9 cellular contexts compared by ENCODE assay signal in genomic region chr6:26272171-26272631, GRCh38.
A peak's percentile ranks its signal among the peaks of the same experiment; 100 is the strongest.
DNase-seq lines count a peak whose midpoint lies in the region; ATAC-seq, FAIRE-seq and TF ChIP-seq lines count a peak whose summit lies in the region.
"Had no signal": no experiment of that assay in that cellular context is flagged by ENCODE, and none has a peak within 500 bp of the region (broad histone marks: within the 10 kb centered on the region; RNA-seq: fewer than 3 reads in every experiment).

No MANE protein-coding gene starts in this region.

- H3K4me1 Mint-ChIP-seq in activated CD4-positive, alpha-beta T cell treated with anti-CD3 and anti-CD28 coated beads for 36 hours = peaks cover 23% of the 10 kb centered on the region

- no peak overlapping the region for H3K23ac ChIP-seq in H1 (ENCODE audit: insufficient read length)

- no peak overlapping the region for H3K4me3 Mint-ChIP-seq in activated CD4-positive, alpha-beta T cell treated with anti-CD3 and anti-CD28 coated beads for 36 hours
- H3K4me3 Mint-ChIP-seq: activated naive CD8-positive, alpha-beta T cell had no signal

- H3K9me3 ChIP-seq in H1 (ENCODE audit: insufficient read depth in 2 of 2, low read depth in 1 of 2, low read length in 1 of 2) = no peaks in the 10 kb centered on the region
- H3K9me3 ChIP-seq in muscle layer of colon (ENCODE audit: low read length) = peaks cover 3% of the 10 kb centered on the region
- H3K9me3 ChIP-seq in uterus = no peaks in the 10 kb centered on the region

- peaks cover 7% of the 10 kb centered on the region for H3K36me3 Mint-ChIP-seq in activated CD4-positive, alpha-beta T cell treated with anti-CD3 and anti-CD28 coated beads for 36 hours (ENCODE audit: low read depth)
- H3K36me3 Mint-ChIP-seq: activated naive CD8-positive, alpha-beta T cell had no signal

- TF ChIP-seq POLR2A in H1 (IDR thresholded peaks at IDR 0.05; ENCODE audit: control extremely low read depth in 1 of 2, low read depth in 2 of 2, low read length in 2 of 2) (no peak), uterus (IDR thresholded peaks at IDR 0.05) (no peak)

- H3K27me3 Mint-ChIP-seq in activated CD4-positive, alpha-beta T cell treated with anti-CD3 and anti-CD28 coated beads for 36 hours = no peaks in the 10 kb centered on the region
- H3K27me3 Mint-ChIP-seq: activated naive CD8-positive, alpha-beta T cell had no signal

- H3K27me3 ChIP-seq in H1 (replicated peaks in 1 of 4; ENCODE audit: control insufficient read depth in 3 of 4, extremely low read depth in 1 of 4, insufficient read depth in 3 of 4, low read length in 3 of 4) = no peaks in the 10 kb centered on the region
- H3K27me3 ChIP-seq in muscle layer of colon (ENCODE audit: control insufficient read depth in 1 of 2, insufficient read depth in 2 of 2, low read length in 2 of 2) = peaks cover 43 to 46% of the 10 kb centered on the region in 2 donors
- peaks cover 4 to 6% of the 10 kb centered on the region in 2 donors for H3K27me3 ChIP-seq in uterus

- peak in 1 of 2 experiments; percentile 11; a peak in 1 of 4 replicates for TF ChIP-seq RAD21 in H1 (IDR thresholded peaks at IDR 0.05 in 1 of 2, conservative IDR thresholded peaks at IDR 0.05 in 1 of 2; ENCODE audit: low read depth in 2 of 2, low read length in 2 of 2)

- H3K4me1 ChIP-seq in H1 (replicated peaks in 1 of 4; ENCODE audit: control insufficient read depth in 3 of 4, insufficient read depth in 4 of 4, low read length in 3 of 4) = peaks cover 0 to 10% (median 4%) of the 10 kb centered on the region in 4 experiments; a peak in 4 of 7 replicates
- peaks cover 4% of the 10 kb centered on the region for H3K4me1 ChIP-seq in muscle layer of colon (ENCODE audit: insufficient read depth, low read length)
- H3K4me1 ChIP-seq in uterus = peaks cover 0 to 4% of the 10 kb centered on the region in 2 donors

- H4K20me1 ChIP-seq in H1 (replicated peaks in 1 of 2; ENCODE audit: control insufficient read depth in 1 of 2, insufficient read depth in 2 of 2, low read length in 2 of 2) = peaks cover 3% of the 10 kb centered on the region in 2 experiments

- peak overlapping the region; percentile 39 for H3K56ac ChIP-seq in H1 (replicated peaks; ENCODE audit: insufficient read length, low read depth, low read length)

- no peak overlapping the region for H2AFZ ChIP-seq in H1 (ENCODE audit: low read length)

- peak overlapping the region; percentile 67 for H2BK120ac ChIP-seq in H1 (replicated peaks; ENCODE audit: low read depth, low read length)

- H3K27ac ChIP-seq in H1 (ENCODE audit: low read depth, low read length) (peak overlapping the region; percentile 93), muscle layer of colon (ENCODE audit: low read depth, low read length) (peak overlapping the region; percentile 13), uterus (peak overlapping the region; percentile 89 to 91)

- peak overlapping the region; percentile 83 to 84 for H3K4me2 ChIP-seq in H1 (ENCODE audit: insufficient read depth in 1 of 2, low read depth in 2 of 2, low read length in 2 of 2)

- H3K14ac ChIP-seq in H1 (ENCODE audit: insufficient read length) = no peak overlapping the region

- H3K4me3 ChIP-seq in H1 (ENCODE audit: extremely low read depth in 1 of 4, insufficient read depth in 2 of 4, low read depth in 3 of 4, low read length in 4 of 4) (peak overlapping the region; percentile 73 to 97 (median 88)), muscle layer of colon (ENCODE audit: low read depth in 1 of 2, low read length in 2 of 2) (peak overlapping the region in 1 of 2 donors; percentile 58), uterus (peak overlapping the region; percentile 35 to 38)

- peak overlapping the region; percentile 86 for H3K18ac ChIP-seq in H1 (ENCODE audit: extremely low read depth, low read length)

- peak; percentile 6 for ATAC-seq in HG03196 (IDR thresholded peaks at IDR 0.05; ENCODE audit: unreplicated experiment)
- ATAC-seq in activated CD4-positive, alpha-beta T cell treated with anti-CD3 and anti-CD28 coated beads for 36 hours = peak; percentile 7
- no peak for ATAC-seq in GM21825 (IDR thresholded peaks at IDR 0.05; ENCODE audit: unreplicated experiment)

- H3K23me2 ChIP-seq in H1 (ENCODE audit: low read depth, low read length) = peaks cover 4% of the 10 kb centered on the region

- H3K79me2 ChIP-seq in H1 (ENCODE audit: control insufficient read depth in 1 of 2, insufficient read depth in 2 of 2, low read length in 2 of 2) = peaks cover 0 to 16% of the 10 kb centered on the region in 2 experiments; a peak in 2 of 4 replicates

- peak overlapping the region; percentile 26; the same call in 1 of the 2 replicates for H2BK20ac ChIP-seq in H1 (ENCODE audit: low read length)

- peak overlapping the region; percentile 63 for H3K4ac ChIP-seq in H1 (replicated peaks; ENCODE audit: insufficient read length, low read depth, low read length)

- no peak overlapping the region for H3K27ac Mint-ChIP-seq in activated CD4-positive, alpha-beta T cell treated with anti-CD3 and anti-CD28 coated beads for 36 hours

- POLR2A ChIA-PET in activated CD4-positive, alpha-beta T cell treated with anti-CD3 and anti-CD28 coated beads for 36 hours (lab: Charles Lee) = interaction anchor here (0.6 to 7.9 kb wide), 20 partner anchors 12 to 1593 kb away, joined by 3 to 107 read pairs (median 8); a partner anchor contains a TSS
- POLR2A ChIA-PET in H1 (lab: Charles Lee; ENCODE audit: partially characterized antibody) = interaction anchor here (0.9 to 25.5 kb wide), 32 partner anchors 11 to 1621 kb away, joined by 3 to 758 read pairs (median 18); a partner anchor contains a TSS

- FAIRE-seq in H1 (lab: Jason Lieb, UNC) = no peak

- H4K5ac ChIP-seq in H1 (ENCODE audit: insufficient read length, low read depth, low read length) = peak overlapping the region; percentile 96

- peak overlapping the region; percentile 74 for H2BK15ac ChIP-seq in H1 (ENCODE audit: low read length)

- no peaks in the 10 kb centered on the region for H3K79me1 ChIP-seq in H1 (ENCODE audit: low read depth, low read length)

- 0% methylated on average over 31 of the region's 31 CpGs; no CpG with 5 or more reads in 1 of the 2 experiments for WGBS in H1 (ENCODE audit: extremely low coverage in 1 of 2, insufficient coverage in 1 of 2, insufficient read length in 1 of 2, insufficient replicate concordance in 2 of 2, low coverage in 1 of 2, low lambda C conversion rate in 2 of 2, missing lambda C conversion rate in 1 of 2), 2 experiments

- H2AK5ac ChIP-seq in H1 (ENCODE audit: low read depth, low read length) = peak overlapping the region; percentile 89; the same call in 1 of the 2 replicates

- peak overlapping the region; percentile 98 for H2BK5ac ChIP-seq in H1 (ENCODE audit: low read depth, low read length)

- DNase-seq in NCI-H1417 (lab: John Stamatoyannopoulos, UW) (peak; percentile 61 to 82 (median 82)), NCI-H1417 treated with DMSO at 0.1 percent for 48 hours (lab: John Stamatoyannopoulos, UW) (no peak), H1 (ENCODE audit: low read depth in 1 of 2, low spot score in 2 of 2) (peak in 1 of 2 experiments; percentile 76), uterus (peak; percentile 50)
- DNase-seq in activated CD4-positive, alpha-beta T cell treated with anti-CD3 and anti-CD28 coated beads for 36 hours = peak; percentile 67

- peak overlapping the region; percentile 90 for H4K91ac ChIP-seq in H1 (replicated peaks; ENCODE audit: insufficient read length, low read length)

- peak overlapping the region; percentile 56 to 96 (median 92) for H3K9ac ChIP-seq in H1 (replicated peaks in 1 of 4; ENCODE audit: extremely low read depth in 1 of 4, low read depth in 3 of 4, low read length in 3 of 4)
- no peak overlapping the region for H3K9ac ChIP-seq in muscle layer of colon (ENCODE audit: low read length)

- no peak for TF ChIP-seq EP300 in H1 (IDR thresholded peaks at IDR 0.05; ENCODE audit: borderline replicate concordance in 1 of 2, low read depth in 2 of 2, low read length in 2 of 2)

- intact Hi-C loops in activated CD4-positive, alpha-beta T cell treated with anti-CD3 and anti-CD28 coated beads for 36 hours (cut with DNase I, micrococcal nuclease) = loop anchor here (1.0 to 5.0 kb wide), 8 partner anchors 13 to 1535 kb away; a partner anchor contains a TSS
- intact Hi-C loops in uterus (cut with DNase I; ENCODE audit: low total_unique reads) = loop anchor here (10.0 kb wide), 1 partner anchor 47 kb away; a partner anchor contains a TSS

- H2BK12ac ChIP-seq in H1 (ENCODE audit: low read depth, low read length) = peak overlapping the region; percentile 82

- CTCF ChIA-PET in activated CD4-positive, alpha-beta T cell treated with anti-CD3 and anti-CD28 coated beads for 36 hours (lab: Charles Lee) = interaction anchor here (0.8 to 3.1 kb wide), 4 partner anchors 12 to 246 kb away, joined by 3 to 23 read pairs (median 4); a partner anchor contains a TSS
- CTCF ChIA-PET in H1 (lab: Charles Lee; ENCODE audit: partially characterized antibody) = interaction anchor here (0.6 to 10.3 kb wide), 9 partner anchors 13 to 415 kb away, joined by 3 to 93 read pairs (median 4); a partner anchor contains a TSS

- no peaks in the 10 kb centered on the region for H3K9me3 Mint-ChIP-seq in activated CD4-positive, alpha-beta T cell treated with anti-CD3 and anti-CD28 coated beads for 36 hours (ENCODE audit: low read depth)

- H4K8ac ChIP-seq in H1 (ENCODE audit: extremely low read depth, insufficient read depth, low read length) = peak overlapping the region; percentile 84

- no peaks in the 10 kb centered on the region for H3K36me3 ChIP-seq in H1 (ENCODE audit: control insufficient read depth in 2 of 4, insufficient read depth in 4 of 4, low read length in 3 of 4)
- no peaks in the 10 kb centered on the region for H3K36me3 ChIP-seq in muscle layer of colon (ENCODE audit: insufficient read depth, low read length)
- H3K36me3 ChIP-seq in uterus = no peaks in the 10 kb centered on the region

- TF ChIP-seq CTCF in H1 (IDR thresholded peaks at IDR 0.05; ENCODE audit: control extremely low read depth in 1 of 3, insufficient read depth in 1 of 3, low read depth in 1 of 3, low read length in 3 of 3) = no peak; a peak in 1 of 4 replicates
- peak in 1 of 4 experiments; percentile 10 for TF ChIP-seq CTCF in uterus (IDR thresholded peaks at IDR 0.05)

TF ChIP-seq in H1, 55 proteins besides CTCF, POLR2A, EP300 and RAD21:
- TF ChIP-seq PHF8 (conservative IDR thresholded peaks at IDR 0.05; ENCODE audit: low read depth, low read length) = peak; percentile 17; the same call in 1 of the 2 replicates
- 0 out of 4 replicates have a peak, but pooled peaks of 1 of the 2 experiments have one; percentile 38 for TF ChIP-seq SIN3A (conservative IDR thresholded peaks at IDR 0.05 in 1 of 2, IDR thresholded peaks at IDR 0.05 in 1 of 2; ENCODE audit: low read depth in 1 of 2, low read length in 2 of 2)
- no peak for TF ChIP-seq KDM4A (IDR thresholded peaks at IDR 0.05; ENCODE audit: low read depth, low read length, severe bottlenecking)
- TF ChIP-seq TAF7 (optimal IDR thresholded peaks at IDR 0.05; ENCODE audit: borderline replicate concordance, low read depth, low read length) = peak; percentile 68
- 0 out of 2 replicates have a peak, but pooled peaks have one; percentile 69 for TF ChIP-seq POLR2AphosphoS5 (IDR thresholded peaks at IDR 0.05; ENCODE audit: low read depth, low read length)
- TF ChIP-seq TAF1 (IDR thresholded peaks at IDR 0.05; ENCODE audit: low read depth, low read length) = peak; percentile 40; the same call in 1 of the 2 replicates

Comparison
In these comparisons a context has a peak if more than half of its experiments do, and no peak if none do; other contexts are left out.
1. H3K27ac ChIP-seq: peak in every context shown above with its lines; median percentile 93 in H1; 90 in uterus; 13 in muscle layer of colon.